Comparison of ENCODE assay signal across 8 cellular contexts in the genomic region with DNA sequence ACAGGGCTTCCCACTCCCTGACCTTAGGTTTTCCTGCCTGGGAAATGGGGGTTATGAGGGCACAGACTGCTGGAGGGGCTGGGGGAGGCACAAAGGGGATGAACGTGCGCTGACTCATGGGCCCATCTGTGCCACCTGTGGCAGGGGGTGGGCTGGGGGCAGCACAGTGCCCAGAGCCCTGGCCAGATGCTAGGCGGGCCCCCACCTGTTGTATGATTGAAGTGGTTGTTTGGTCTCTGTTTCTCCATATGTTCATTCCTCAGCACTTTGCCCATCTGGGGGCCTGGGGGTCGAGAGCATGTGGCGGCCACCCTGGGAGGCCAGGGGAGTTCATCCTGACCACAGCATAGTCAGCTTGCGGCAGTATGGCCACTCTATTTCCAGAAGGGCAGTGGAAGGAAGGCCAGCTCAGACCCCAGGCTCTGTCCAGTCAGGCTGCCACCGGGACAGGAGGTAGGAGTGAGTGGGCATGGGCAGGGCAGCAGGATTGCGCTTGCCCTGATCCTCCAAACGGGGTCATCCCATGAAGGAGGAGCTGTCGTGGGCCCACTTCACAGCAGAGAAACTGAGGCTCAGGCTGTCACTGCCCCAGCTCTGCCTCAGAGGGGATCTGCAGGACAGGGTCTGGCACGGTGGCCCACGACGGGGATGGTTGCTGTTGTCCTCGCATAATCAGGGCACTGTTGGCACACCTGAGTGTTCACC. TPM values are rescaled to one million over a fixed set of nuclear protein-coding genes. Genes with fewer than 3 reads are reported as not detected.
DNase-seq lines count a peak whose midpoint lies in the region; ATAC-seq lines count a peak whose summit lies in the region.

No MANE protein-coding gene starts in this region.

- 0 out of 2 replicates have a peak, but pooled peaks cover 2% of the 10 kb centered on the region for H3K4me1 ChIP-seq in iPS-20b (ENCODE audit: insufficient read depth, low read length)
- peaks cover 10 to 60% (median 52%) of the 10 kb centered on the region in 5 donors for H3K4me1 ChIP-seq in subcutaneous abdominal adipose tissue (ENCODE audit: control insufficient read depth in 5 of 5, insufficient read depth in 5 of 5, low read length in 5 of 5)

- H3K27ac Mint-ChIP-seq in activated naive CD4-positive, alpha-beta T cell treated with anti-CD3 and anti-CD28 coated beads, Interleukin-2, amount 50 U/mL, for 72 hours, result peak overlapping the region; percentile 68 to 97

- no peak overlapping the region for H3K27ac ChIP-seq in iPS-20b (ENCODE audit: low read length)
- peak overlapping the region; percentile 88 for H3K27ac ChIP-seq in subcutaneous abdominal adipose tissue (ENCODE audit: low read depth, low read length)

- H3K9ac ChIP-seq in iPS-20b (ENCODE audit: low read depth, low read length), result peak overlapping the region; percentile 66; the same call in 1 of the 2 replicates
- peak overlapping the region; percentile 55 to 95 (median 76) for H3K9ac ChIP-seq in subcutaneous abdominal adipose tissue (ENCODE audit: low read length in 5 of 5)

- H3K27me3 ChIP-seq in iPS-20b (ENCODE audit: insufficient read depth, low read length) (peaks cover 12% of the 10 kb centered on the region), subcutaneous abdominal adipose tissue (ENCODE audit: control insufficient read depth in 5 of 5, insufficient read depth in 4 of 5, low read length in 5 of 5) (peaks cover 0 to 4% (median 0%) of the 10 kb centered on the region in 5 donors)

- H3K36me3 Mint-ChIP-seq in activated naive CD4-positive, alpha-beta T cell treated with anti-CD3 and anti-CD28 coated beads, Interleukin-2, amount 50 U/mL, for 72 hours, result peaks cover 12 to 26% of the 10 kb centered on the region in 2 donors

- H3K4me3 ChIP-seq in iPS-20b (ENCODE audit: low read length) (peak overlapping the region; percentile 81), subcutaneous abdominal adipose tissue (ENCODE audit: low read depth in 1 of 5, low read length in 5 of 5) (peak overlapping the region; percentile 50 to 84 (median 75))

- H3K9me3 Mint-ChIP-seq in activated naive CD4-positive, alpha-beta T cell treated with anti-CD3 and anti-CD28 coated beads, Interleukin-2, amount 50 U/mL, for 72 hours, result no peaks in the 10 kb centered on the region

- DNase-seq in NCI-H82 (lab: John Stamatoyannopoulos, UW) (peak; percentile 55), NCI-H82 treated with DMSO at 0.1 percent for 48 hours (lab: John Stamatoyannopoulos, UW; ENCODE audit: unreplicated experiment) (no peak), NOMO-1 treated with dmso at 0.1 percent for 144 hours (lab: John Stamatoyannopoulos, UW; ENCODE audit: unreplicated experiment) (no peak), HUDEP-2 (lab: John Stamatoyannopoulos, UW; ENCODE audit: unreplicated experiment in 76 of 76) (no peak)
- no peak for DNase-seq in activated naive CD4-positive, alpha-beta T cell treated with anti-CD3 and anti-CD28 coated beads, Interleukin-2, amount 50 U/mL, for 72 hours (ENCODE audit: low spot score in 2 of 2)

- ATAC-seq in activated naive CD4-positive, alpha-beta T cell treated with anti-CD3 and anti-CD28 coated beads, Interleukin-2, amount 50 U/mL, for 72 hours, result no peak
- no peak for ATAC-seq in GM18867 (IDR thresholded peaks at IDR 0.05; ENCODE audit: unreplicated experiment)

- H3K36me3 ChIP-seq in iPS-20b (ENCODE audit: insufficient read depth, low read depth, low read length), result no peaks in the 10 kb centered on the region
- H3K36me3 ChIP-seq in subcutaneous abdominal adipose tissue (ENCODE audit: control insufficient read depth in 5 of 5, insufficient read depth in 5 of 5, low read length in 5 of 5), result no peaks in the 10 kb centered on the region

- H3K9me3 ChIP-seq in iPS-20b (ENCODE audit: insufficient read depth, low read depth, low read length) (no peaks in the 10 kb centered on the region), subcutaneous abdominal adipose tissue (ENCODE audit: control insufficient read depth in 5 of 5, low read length in 5 of 5) (peaks cover 0 to 6% (median 5%) of the 10 kb centered on the region in 5 donors)

RNA-seq across cellular contexts. Expression of a gene that starts 0.8 kb away (rescaled TPM):
- total RNA-seq in activated naive CD4-positive, alpha-beta T cell treated with anti-CD3 and anti-CD28 coated beads, Interleukin-2, amount 50 U/mL, for 72 hours, result 10 to 100 TPM; 81.0 to 84.8 TPM

RNA-seq across cellular contexts. Expression of a gene that starts 38.9 kb away (rescaled TPM):
- 10 to 100 TPM; 58.1 to 82.6 TPM for total RNA-seq in activated naive CD4-positive, alpha-beta T cell treated with anti-CD3 and anti-CD28 coated beads, Interleukin-2, amount 50 U/mL, for 72 hours

RNA-seq across cellular contexts. Expression of a gene that starts 49.0 kb away (rescaled TPM):
- total RNA-seq in activated naive CD4-positive, alpha-beta T cell treated with anti-CD3 and anti-CD28 coated beads, Interleukin-2, amount 50 U/mL, for 72 hours, result 1 to 10 TPM; 2.6 to 3.8 TPM
